ENCODE assay signal across 8 cellular contexts in genomic region chr22:21652010-21652546, GRCh38. TPM values are rescaled to one million over a fixed set of nuclear protein-coding genes. Genes with fewer than 3 reads are reported as not detected.
DNase-seq lines count a peak whose midpoint lies in the region; ATAC-seq and TF ChIP-seq lines count a peak whose summit lies in the region.

No MANE protein-coding gene starts in this region.

- no peak for TF ChIP-seq POLR2A in prostate gland (IDR thresholded peaks at IDR 0.05)

- under 1% methylated on average over 44 of the region's 44 CpGs for WGBS in prostate gland

- H3K36me3 ChIP-seq in adipocyte (ENCODE audit: control insufficient read depth, insufficient read depth, low read length, severe bottlenecking): peaks cover 3% of the 10 kb centered on the region
- no peaks in the 10 kb centered on the region for H3K36me3 ChIP-seq in prostate gland

- DNase-seq in GM12865 (ENCODE audit: low read depth): peak; percentile 93
- DNase-seq in NCI-H1092 treated with DMSO at 0.1 percent for 48 hours (lab: John Stamatoyannopoulos, UW): peak; percentile 91
- peak; percentile 75 for DNase-seq in T follicular helper cell (ENCODE audit: low read depth)
- DNase-seq in adipocyte (ENCODE audit: low read depth): peak; percentile 97
- peak; percentile 94 for DNase-seq in left ventricle myocardium superior
- peak; percentile 87 for DNase-seq in prostate gland (ENCODE audit: low spot score)
- DNase-seq in ureter (ENCODE audit: low spot score): peak; percentile 88

- H3K27me3 ChIP-seq in adipocyte (replicated peaks; ENCODE audit: control insufficient read depth, insufficient read depth, low read length): no peaks in the 10 kb centered on the region
- H3K27me3 ChIP-seq in prostate gland (replicated peaks; ENCODE audit: insufficient read depth): no peaks in the 10 kb centered on the region

- peak overlapping the region; percentile 93 for H3K4me3 ChIP-seq in GM12865 (ENCODE audit: low read depth, low read length)
- H3K4me3 ChIP-seq in adipocyte (ENCODE audit: low read length): peak overlapping the region; percentile 82
- H3K4me3 ChIP-seq in prostate gland: peak overlapping the region; percentile 28 to 31

- ATAC-seq in HG02571 (IDR thresholded peaks at IDR 0.05; ENCODE audit: unreplicated experiment): peak; percentile 86
- ATAC-seq in left ventricle myocardium superior: peak; percentile 94

- TF ChIP-seq CTCF in GM12865 (IDR thresholded peaks at IDR 0.05; ENCODE audit: insufficient read depth, low read depth, low read length, missing control alignments) (no peak), prostate gland (IDR thresholded peaks at IDR 0.05) (no peak)

- intact Hi-C loops in left ventricle myocardium superior (cut with micrococcal nuclease): no loop called here
- intact Hi-C loops in prostate gland (cut with DNase I): no loop called here

- H3K4me1 ChIP-seq in adipocyte (ENCODE audit: control insufficient read depth, insufficient read depth, low read length) (peaks cover 12% of the 10 kb centered on the region), prostate gland (replicated peaks) (peaks cover 3% of the 10 kb centered on the region)

- no peak overlapping the region for H3K27ac ChIP-seq in prostate gland

- H3K9me3 ChIP-seq in adipocyte (ENCODE audit: control insufficient read depth, low read length) (no peaks in the 10 kb centered on the region), prostate gland (no peaks in the 10 kb centered on the region)

- peak overlapping the region; percentile 81 for H3K9ac ChIP-seq in adipocyte (ENCODE audit: low read length)

RNA-seq across cellular contexts. Expression of gene SDF2L1, which starts 10.0 kb away (rescaled TPM):
- total RNA-seq in left ventricle myocardium superior (17.9 TPM), prostate gland (10 to 100 TPM; 30.5 to 87.2 TPM), ureter (28.1 TPM)

RNA-seq across cellular contexts. Expression of gene PPIL2, which starts 13.7 kb away (rescaled TPM):
- 25.7 TPM for total RNA-seq in left ventricle myocardium superior
- total RNA-seq in prostate gland: 10 to 100 TPM; 45.4 to 63.2 TPM
- total RNA-seq in ureter: 62.9 TPM

RNA-seq across cellular contexts. Expression of gene CCDC116, which starts 19.5 kb away (rescaled TPM):
- total RNA-seq in left ventricle myocardium superior (not detected), prostate gland (1 to 10 TPM in 1 of 2 donors, under 1 TPM in 1; 0.27 to 3.1 TPM), ureter (0.57 TPM)

RNA-seq across cellular contexts. Expression of gene YDJC, which starts 22.3 kb away (rescaled TPM):
- total RNA-seq in left ventricle myocardium superior (4.9 TPM), prostate gland (10 to 100 TPM; 44.9 to 74.1 TPM), ureter (27.2 TPM)

Comparison
In these comparisons a context has a peak if more than half of its experiments do, and no peak if none do; other contexts are left out.
1. H3K4me3 ChIP-seq: peak in every context shown above with its lines; median percentile 93 in GM12865; 82 in adipocyte; 30 in prostate gland.